ENCODE assay signal across 24 cellular contexts in genomic region chr2:179191110-179191509, GRCh38.
"Had no signal": no experiment of that assay in that cellular context is flagged by ENCODE, and none has a peak within 500 bp of the region (broad histone marks: within the 10 kb centered on the region; RNA-seq: fewer than 3 reads in every experiment).

No MANE protein-coding gene starts in this region.

- DNase-seq: KBM-7; MV-4-11; NCI-H1048; NCI-H1105; NCI-H1417; NCI-H1436 treated with DMSO at 0.1 percent for 48 hours; NCI-H1694; NCI-H187 treated with DMSO at 0.1 percent for 48 hours; NCI-H2029 treated with DMSO at 0.1 percent for 48 hours; NCI-H2171 treated with DMSO at 0.1 percent for 48 hours; NCI-H345; NCI-H446 treated with DMSO at 0.1 percent for 48 hours; NCI-H510A treated with DMSO at 0.1 percent for 48 hours; NCI-H526; NCI-H774; NK-92 treated with Interleukin-12 subunit alpha and Interleukin-12 subunit beta, amount 100 ng/mL, for 24 hours; PC-9; Peyer's patch; SHP77 treated with DMSO at 0.1 percent for 48 hours; SJCRH30; T-helper 1 cell had no signal

- H3K27me3 Mint-ChIP-seq: IgD-negative memory B cell had no signal

- H3K9me3 ChIP-seq: Peyer's patch had no signal

- H3K4me1 ChIP-seq: Peyer's patch, SJCRH30 had no signal

- H3K4me3 Mint-ChIP-seq: IgD-negative memory B cell had no signal

- H3K4me3 ChIP-seq: PC-9, Peyer's patch, SJCRH30 had no signal

- H2AFZ ChIP-seq: PC-9 had no signal

- H3K27ac ChIP-seq: PC-9, Peyer's patch, SJCRH30 had no signal

- H3K36me3 ChIP-seq: Peyer's patch had no signal

- H3K4me2 ChIP-seq: PC-9 had no signal

- ATAC-seq: Right ventricle myocardium inferior, SK-N-SH treated with all-trans-retinoic acid at 6 μM for 48 hours had no signal

- H3K27me3 ChIP-seq: Peyer's patch, SJCRH30 had no signal
